Comparison of ENCODE assay signal across 25 cellular contexts in the genomic region with DNA sequence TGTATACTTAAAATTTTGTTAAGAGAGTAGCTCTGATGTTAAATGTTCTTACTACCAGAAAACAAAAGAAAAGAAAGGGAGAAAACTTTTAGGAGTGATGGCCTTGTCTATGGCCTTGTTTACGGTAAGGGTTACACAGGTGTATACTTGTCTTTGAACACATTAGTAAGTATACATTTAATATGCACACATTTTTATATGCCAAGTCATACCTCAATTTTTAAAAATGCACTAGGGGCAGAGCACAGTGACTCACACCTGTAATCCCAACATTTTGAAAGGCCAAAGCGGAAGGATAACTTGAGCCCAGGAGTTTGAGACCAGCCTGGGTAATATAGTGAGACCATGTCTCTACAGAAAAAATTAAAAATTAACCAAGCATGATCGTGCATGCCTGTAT.
"Had no signal": no experiment of that assay in that cellular context is flagged by ENCODE, and none has a peak within 500 bp of the region (broad histone marks: within the 10 kb centered on the region; RNA-seq: fewer than 3 reads in every experiment).

No MANE protein-coding gene starts in this region.

- H3K9ac ChIP-seq: neural progenitor cell had no signal

- H3K79me2 ChIP-seq: hepatocyte had no signal

- H3K4me3 ChIP-seq: colonic mucosa, gastroesophageal sphincter, heart left ventricle, hepatocyte, left lung, mucosa of descending colon, neural progenitor cell, prostate gland, sigmoid colon, thoracic aorta, tibial nerve, upper lobe of right lung, uterus had no signal

- H3K4me1 ChIP-seq: colonic mucosa, gastroesophageal sphincter, heart left ventricle, left lung, neural progenitor cell, prostate gland, upper lobe of right lung, uterus had no signal

- H3K9me3 ChIP-seq: colonic mucosa, gastroesophageal sphincter, left lung, mucosa of descending colon, prostate gland, sigmoid colon, thoracic aorta, tibial nerve, upper lobe of right lung, uterus had no signal

- H3K27ac ChIP-seq: colonic mucosa, gastroesophageal sphincter, hepatocyte, left lung, neural progenitor cell, prostate gland, sigmoid colon, thoracic aorta, upper lobe of right lung, uterus had no signal

- ATAC-seq: heart left ventricle; left cardiac atrium; left lung; mucosa of descending colon; right cardiac atrium; stimulated activated memory B cell treated with anti-CD40 and anti-IgM and Interleukin-4, amounts not matched to agents 10 μg/mL and 1 μg/mL and 100 μg/mL, for 72 hours; stimulated activated naive CD8-positive, alpha-beta T cell treated with anti-CD3 and anti-CD28 coated beads, Interleukin-15, Interleukin-2, amounts not matched to agents 100 U/mL and 50 U/mL, for 24 hours; upper lobe of right lung had no signal

- H3K4me2 ChIP-seq: hepatocyte, neural progenitor cell had no signal

- DNase-seq: colonic mucosa; effector memory CD4-positive, alpha-beta T cell; foreskin fibroblast; heart left ventricle; kidney; left cardiac atrium; left lung; mesenchymal stem cell; mucosa of descending colon; naive B cell; right cardiac atrium; sigmoid colon; stimulated activated CD4-positive, alpha-beta T cell treated with anti-CD3 and anti-CD28 coated beads, Interleukin-2, amount 100 ng/mL, for 24 hours; stimulated activated CD4-positive, alpha-beta T cell treated with anti-CD3 and anti-CD28 coated beads, Interleukin-4, amount 100 ng/mL, for 4 hours; stimulated activated naive CD8-positive, alpha-beta T cell treated with anti-CD3 and anti-CD28 coated beads, Interleukin-15, Interleukin-2, amounts not matched to agents 100 U/mL and 50 U/mL, for 24 hours; substantia nigra; upper lobe of right lung; uterus had no signal

- H3K27me3 ChIP-seq: colonic mucosa, gastroesophageal sphincter, heart left ventricle, hepatocyte, left lung, neural progenitor cell, sigmoid colon, tibial nerve, upper lobe of right lung, uterus had no signal

- H3K36me3 ChIP-seq: colonic mucosa, gastroesophageal sphincter, heart left ventricle, left lung, neural progenitor cell, prostate gland, sigmoid colon, thoracic aorta, tibial nerve, upper lobe of right lung, uterus had no signal

- H2AFZ ChIP-seq: hepatocyte, neural progenitor cell had no signal
